13 cellular contexts compared by ENCODE assay signal in the genomic region with DNA sequence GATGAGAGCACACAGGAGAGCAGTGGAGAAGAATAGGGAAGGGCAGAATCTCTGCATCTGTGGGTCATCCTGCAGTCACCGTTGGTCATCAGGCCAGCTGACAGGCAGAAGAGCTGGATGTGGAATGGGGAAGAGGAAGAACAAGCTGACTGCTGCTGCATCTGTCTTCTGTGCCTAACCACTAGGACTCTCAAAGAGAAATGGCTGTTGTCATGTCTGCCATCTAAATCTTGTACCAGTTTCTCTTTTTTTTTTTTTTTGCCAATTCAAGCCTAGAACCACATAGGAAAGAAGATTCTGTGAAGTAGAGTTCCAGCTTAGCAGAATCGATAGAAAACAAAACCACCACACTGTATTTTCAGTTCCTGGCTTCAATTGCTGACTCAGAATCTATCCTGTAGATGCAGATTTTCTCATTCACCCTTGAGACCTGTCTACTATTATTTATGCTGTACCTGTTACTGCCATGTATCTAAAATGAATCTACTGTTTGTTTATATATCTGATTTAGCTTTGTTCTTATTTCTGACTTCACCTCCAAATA.
DNase-seq lines count a peak whose midpoint lies in the region; ATAC-seq, FAIRE-seq and TF ChIP-seq lines count a peak whose summit lies in the region.
"Had no signal": no experiment of that assay in that cellular context is flagged by ENCODE, and none has a peak within 500 bp of the region (broad histone marks: within the 10 kb centered on the region; RNA-seq: fewer than 3 reads in every experiment).

No MANE protein-coding gene starts in this region.

- RAD21 ChIA-PET in GM12878 (lab: Charles Lee; ENCODE audit: unreplicated experiment), result no interaction called here

- no TSS peak for BruUV-seq in GM12878 (replicated peaks; lab: Mats Ljungman, UMichigan)

- H3K4me1 ChIP-seq in GM12878 (ENCODE audit: control insufficient read depth, insufficient read depth, low read length), result no peaks in the 10 kb centered on the region
- no peaks in the 10 kb centered on the region for H3K4me1 ChIP-seq in naive thymus-derived CD4-positive, alpha-beta T cell (ENCODE audit: control insufficient read depth in 2 of 2, insufficient read depth in 2 of 2, low read length in 2 of 2)

- no peak for TF ChIP-seq RAD21 in GM12878 (IDR thresholded peaks at IDR 0.05; ENCODE audit: insufficient read depth, low read depth, low read length)

- H3K4me2 ChIP-seq in GM12878 (ENCODE audit: control insufficient read depth, insufficient read depth), result no peak overlapping the region

- H3K9ac ChIP-seq in GM12878 (ENCODE audit: control insufficient read depth, insufficient read depth, low read length), result no peak overlapping the region

- POLR2A ChIA-PET in GM12878 (lab: Charles Lee) (no interaction called here), RWPE1 (lab: Yijun Ruan, JAX; ENCODE audit: low non-redundant PET) (no interaction called here)
- POLR2A ChIA-PET in naive thymus-derived CD4-positive, alpha-beta T cell (lab: Charles Lee), result no interaction called here

- FAIRE-seq in GM12878 (lab: Jason Lieb, UNC), result no peak

- no peaks in the 10 kb centered on the region for H4K20me1 ChIP-seq in GM12878 (ENCODE audit: control insufficient read depth, insufficient read depth)

- peaks cover 0 to 14% (median 3%) of the 10 kb centered on the region in 11 donors for H3K9me3 Mint-ChIP-seq in naive thymus-derived CD4-positive, alpha-beta T cell

- intact Hi-C loops in GM12878 (cut with micrococcal nuclease; ENCODE audit: unreplicated experiment), result no loop called here
- intact Hi-C loops in naive thymus-derived CD4-positive, alpha-beta T cell (cut with micrococcal nuclease), result no loop called here

- in situ Hi-C loops in GM12878 (cut with MboI), result no loop called here

- H3K27ac ChIP-seq in GM12878 (ENCODE audit: control insufficient read depth, insufficient read depth), result no peak overlapping the region
- H3K27ac ChIP-seq in naive thymus-derived CD4-positive, alpha-beta T cell (ENCODE audit: low read depth, low read length), result no peak overlapping the region
- H3K27ac ChIP-seq in RWPE1, result no peak overlapping the region
- H3K27ac ChIP-seq in substantia nigra (ENCODE audit: low read depth, low read length, poor library complexity, severe bottlenecking), result no peak overlapping the region
- H3K27ac ChIP-seq: tibial nerve had no signal

- 0% methylated on average over 2 of the region's 2 CpGs for WGBS in GM12878 (ENCODE audit: insufficient coverage, insufficient replicate concordance, low lambda C conversion rate, missing lambda C conversion rate)

- DNase-seq in GM12878 (ENCODE audit: low read depth, low spot score) (peak; percentile 28), HK-2 (ENCODE audit: unreplicated experiment) (no peak), RWPE1 (ENCODE audit: low spot score) (no peak), substantia nigra (lab: John Stamatoyannopoulos, UW) (no peak)
- no peak for DNase-seq in naive thymus-derived CD4-positive, alpha-beta T cell
- DNase-seq: CD8-positive, alpha-beta T cell; immature natural killer cell; NCI-H524 treated with DMSO at 0.1 percent for 48 hours; stimulated activated CD4-positive, alpha-beta T cell treated with anti-CD3 and anti-CD28 coated beads, Interleukin-4, amount 100 ng/mL, for 4 hours had no signal

- H3K4me3 Mint-ChIP-seq in naive thymus-derived CD4-positive, alpha-beta T cell, result no peak overlapping the region
- H3K4me3 Mint-ChIP-seq: CD8-positive, alpha-beta T cell; immature natural killer cell had no signal

- SMC1A ChIA-PET in GM12878 (lab: Charles Lee; ENCODE audit: uncharacterized antibody, unreplicated experiment), result interaction anchor here (0.8 kb wide), 1 partner anchor 206 kb away, joined by 3 read pairs; no protein-coding TSS in a partner anchor

- H3K9me3 ChIP-seq in GM12878 (replicated peaks; ENCODE audit: control insufficient read depth, insufficient read depth, low read length), result no peaks in the 10 kb centered on the region
- no peaks in the 10 kb centered on the region for H3K9me3 ChIP-seq in naive thymus-derived CD4-positive, alpha-beta T cell (ENCODE audit: control insufficient read depth in 2 of 3, low read length in 3 of 3)
- H3K9me3 ChIP-seq: tibial nerve had no signal

- H3K36me3 Mint-ChIP-seq in naive thymus-derived CD4-positive, alpha-beta T cell, result no peaks in the 10 kb centered on the region
- H3K36me3 Mint-ChIP-seq: CD8-positive, alpha-beta T cell had no signal

- H3K79me2 ChIP-seq in GM12878 (ENCODE audit: control insufficient read depth, insufficient read depth, low read length), result no peaks in the 10 kb centered on the region

- ATAC-seq in GM18873 (IDR thresholded peaks at IDR 0.05; ENCODE audit: low FRiP score, unreplicated experiment) (peak; percentile 90), GM21576 (IDR thresholded peaks at IDR 0.05; ENCODE audit: unreplicated experiment) (peak; percentile 88), HG03139 (IDR thresholded peaks at IDR 0.05; ENCODE audit: unreplicated experiment) (peak; percentile 64), GM12878 (peak; percentile 93)
- ATAC-seq in naive thymus-derived CD4-positive, alpha-beta T cell, result no peak
- ATAC-seq: CD8-positive, alpha-beta T cell had no signal

- peaks cover 0 to 6% (median 0%) of the 10 kb centered on the region in 5 donors for H3K27me3 Mint-ChIP-seq in naive thymus-derived CD4-positive, alpha-beta T cell

- H3K36me3 ChIP-seq in GM12878 (ENCODE audit: control insufficient read depth in 2 of 2, insufficient read depth in 2 of 2, low read length in 1 of 2), result no peaks in the 10 kb centered on the region
- H3K36me3 ChIP-seq in naive thymus-derived CD4-positive, alpha-beta T cell (ENCODE audit: control insufficient read depth in 2 of 3, insufficient read depth in 3 of 3, low read length in 3 of 3), result no peaks in the 10 kb centered on the region
- H3K36me3 ChIP-seq: tibial nerve had no signal

- no peak overlapping the region for H3K4me3 ChIP-seq in GM12878
- no peak overlapping the region for H3K4me3 ChIP-seq in naive thymus-derived CD4-positive, alpha-beta T cell (ENCODE audit: low read length)
- H3K4me3 ChIP-seq: tibial nerve had no signal

- TF ChIP-seq CTCF in GM12878 (IDR thresholded peaks at IDR 0.05 in 2 of 3, conservative IDR thresholded peaks at IDR 0.05 in 1 of 3; ENCODE audit: control insufficient read depth in 2 of 3, extremely low read depth in 1 of 3, insufficient read depth in 1 of 3, low read depth in 3 of 3, low read length in 3 of 3) (no peak), RWPE1 (conservative IDR thresholded peaks at IDR 0.05; ENCODE audit: low read depth) (no peak)

- TF ChIP-seq EP300 in GM12878 (IDR thresholded peaks at IDR 0.05; ENCODE audit: borderline replicate concordance in 1 of 2, control insufficient read depth in 1 of 2, low read depth in 2 of 2, low read length in 2 of 2), result no peak

- no peak overlapping the region for H2AFZ ChIP-seq in GM12878 (ENCODE audit: control insufficient read depth, low read depth, low read length)

- CTCF ChIA-PET in GM12878 (lab: Yijun Ruan, JAX), result interaction anchor here (0.6 to 1.6 kb wide), 4 partner anchors 9 to 1593 kb away, joined by 3 to 5 read pairs (median 3); no protein-coding TSS in a partner anchor
- CTCF ChIA-PET in naive thymus-derived CD4-positive, alpha-beta T cell (lab: Charles Lee), result interaction anchor here (1.0 kb wide), 1 partner anchor 36 kb away, joined by 3 read pairs; no protein-coding TSS in a partner anchor
- CTCF ChIA-PET in RWPE1 (lab: Yijun Ruan, JAX), result no interaction called here

- H3K27me3 ChIP-seq in GM12878 (replicated peaks in 1 of 2; ENCODE audit: control insufficient read depth in 2 of 2, insufficient read depth in 2 of 2, low read length in 1 of 2), result no peaks in the 10 kb centered on the region
- no peaks in the 10 kb centered on the region for H3K27me3 ChIP-seq in naive thymus-derived CD4-positive, alpha-beta T cell (ENCODE audit: control insufficient read depth in 2 of 2, insufficient read depth in 2 of 2, low read length in 2 of 2)
- H3K27me3 ChIP-seq: tibial nerve had no signal

- no peak for TF ChIP-seq POLR2A in GM12878 (IDR thresholded peaks at IDR 0.05; ENCODE audit: low read depth, low read length)

- H3K27ac Mint-ChIP-seq in naive thymus-derived CD4-positive, alpha-beta T cell, result no peak overlapping the region
- H3K27ac Mint-ChIP-seq: CD8-positive, alpha-beta T cell; immature natural killer cell had no signal

- H3K4me1 Mint-ChIP-seq in naive thymus-derived CD4-positive, alpha-beta T cell, result no peaks in the 10 kb centered on the region
- H3K4me1 Mint-ChIP-seq: immature natural killer cell had no signal

TF ChIP-seq in GM12878, 131 proteins besides CTCF, POLR2A, EP300 and RAD21:
- no peak for TF ChIP-seq KLF5 (IDR thresholded peaks at IDR 0.05; ENCODE audit: partially characterized antibody)
- peak; percentile 21; the same call in 1 of the 2 replicates for TF ChIP-seq RUNX3 (IDR thresholded peaks at IDR 0.05; ENCODE audit: low read length)
- peak; percentile 39 for TF ChIP-seq SPI1 (IDR thresholded peaks at IDR 0.05; ENCODE audit: borderline replicate concordance, insufficient read depth, low read depth, low read length)
